ENCODE assay signal across 8 cellular contexts in genomic region chr1:37477198-37477931, GRCh38.
DNase-seq lines count a peak whose midpoint lies in the region; ATAC-seq lines count a peak whose summit lies in the region.

No MANE protein-coding gene starts in this region.

- DNase-seq in SIG-M5 treated with dmso at 0.1 percent for 504 hours (lab: John Stamatoyannopoulos, UW; ENCODE audit: unreplicated experiment), result peak; percentile 22
- DNase-seq in SIG-M5 (lab: John Stamatoyannopoulos, UW), result no peak
- peak; percentile 92 for DNase-seq in T-helper 22 cell (ENCODE audit: low read depth)
- DNase-seq in astrocyte of the hippocampus (ENCODE audit: low read depth, low spot score), result peak; percentile 87
- peak; percentile 89 for DNase-seq in stimulated activated CD4-positive, alpha-beta T cell treated with anti-CD3 and anti-CD28 coated beads, Interleukin-4, amount 100 ng/mL, for 24 hours
- no peak for DNase-seq in NCI-H1694 (lab: John Stamatoyannopoulos, UW)

- no peaks in the 10 kb centered on the region for H3K27me3 ChIP-seq in layer of hippocampus (ENCODE audit: control insufficient read depth, insufficient read depth, low read length)

- peak; percentile 39 for ATAC-seq in HG03159 (IDR thresholded peaks at IDR 0.05; ENCODE audit: unreplicated experiment)

- peak overlapping the region; percentile 63 for H3K27ac ChIP-seq in layer of hippocampus (ENCODE audit: low read depth, low read length)

Comparison
In these comparisons a context has a peak if more than half of its experiments do, and no peak if none do; other contexts are left out.
1. DNase-seq: peak in SIG-M5 treated with dmso at 0.1 percent for 504 hours (single experiment), T-helper 22 cell (single experiment), astrocyte of the hippocampus (single experiment) and stimulated activated CD4-positive, alpha-beta T cell treated with anti-CD3 and anti-CD28 coated beads, Interleukin-4, amount 100 ng/mL, for 24 hours (single experiment); none in SIG-M5 (single experiment) and NCI-H1694 (single experiment).